ENCODE assay signal across 6 cellular contexts in genomic region chr2:128543036-128543435, GRCh38.
"Had no signal": no experiment of that assay in that cellular context is flagged by ENCODE, and none has a peak within 500 bp of the region (broad histone marks: within the 10 kb centered on the region; RNA-seq: fewer than 3 reads in every experiment).

No MANE protein-coding gene starts in this region.

- DNase-seq: GOT3, HCEC 1CT, IMR-90 had no signal

- H3K4me3 ChIP-seq: K562 had no signal

- H3K4me3 Mint-ChIP-seq: H9 had no signal

- FAIRE-seq: HTR-8/SVneo, K562 had no signal

- H3K27ac Mint-ChIP-seq: H9 had no signal
